16 cellular contexts compared by ENCODE assay signal in the genomic region with DNA sequence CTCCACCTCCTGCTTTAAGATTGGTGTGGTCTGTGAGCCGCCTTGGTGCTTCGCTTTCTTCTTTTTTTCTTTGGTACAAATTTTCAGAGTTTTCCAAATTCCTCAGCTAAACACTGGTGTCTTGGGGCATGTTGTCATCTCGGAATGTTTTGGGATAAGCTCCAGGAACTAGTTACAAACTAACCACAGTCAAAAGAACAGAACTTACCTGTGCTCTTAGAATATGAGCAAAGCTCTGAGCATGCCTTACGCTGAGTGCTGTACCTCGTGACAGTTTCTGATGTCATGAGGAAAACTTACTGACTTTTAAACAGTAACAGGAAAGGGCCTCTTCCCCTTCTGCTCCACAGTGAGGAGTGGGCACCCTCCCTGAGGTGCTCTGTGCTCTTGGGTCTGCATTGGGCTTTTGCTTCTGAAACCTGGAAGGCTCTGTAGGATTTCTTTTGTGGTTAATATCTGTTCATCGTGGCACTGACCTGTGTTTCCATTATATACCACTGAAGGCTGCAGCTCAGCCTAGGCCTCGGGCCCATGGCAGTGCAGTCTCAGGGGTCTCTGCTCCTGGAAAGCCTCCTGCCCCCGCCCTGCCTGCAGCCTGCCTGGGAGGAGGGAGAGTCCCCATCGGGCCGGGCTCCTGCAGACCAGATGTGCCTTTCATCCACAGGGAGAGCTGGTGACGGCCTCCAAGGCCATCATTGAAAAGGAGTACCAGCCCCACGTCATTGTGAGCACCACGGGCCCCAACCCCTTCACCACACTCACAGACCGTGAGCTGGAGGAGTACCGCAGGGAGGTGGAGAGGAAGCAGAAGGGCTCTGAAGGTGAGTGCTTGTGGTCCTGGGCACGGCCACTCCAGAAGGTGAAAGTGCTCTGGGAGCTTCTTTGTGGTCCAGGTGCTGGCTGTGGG. TPM values are rescaled to one million over a fixed set of nuclear protein-coding genes. Genes with fewer than 3 reads are reported as not detected.
DNase-seq lines count a peak whose midpoint lies in the region; ATAC-seq and TF ChIP-seq lines count a peak whose summit lies in the region.
"Had no signal": no experiment of that assay in that cellular context is flagged by ENCODE, and none has a peak within 500 bp of the region (broad histone marks: within the 10 kb centered on the region; RNA-seq: fewer than 3 reads in every experiment).

No MANE protein-coding gene starts in this region.

- intact Hi-C loops in CD4-positive, alpha-beta memory T cell (cut with micrococcal nuclease), result no loop called here
- intact Hi-C loops in natural killer cell (cut with micrococcal nuclease), result no loop called here

- no peak overlapping the region for H3K4me3 ChIP-seq in CD4-positive, alpha-beta memory T cell (ENCODE audit: low read length in 2 of 2)
- H3K4me3 ChIP-seq in foreskin fibroblast (ENCODE audit: low read depth in 1 of 2, low read length in 2 of 2), result no peak overlapping the region
- H3K4me3 ChIP-seq: prostate gland had no signal

- POLR2A ChIA-PET in CD4-positive, alpha-beta memory T cell (lab: Charles Lee; ENCODE audit: partially characterized antibody), result interaction anchor here (0.6 to 1.1 kb wide), 2 partner anchors 10 to 49 kb away, joined by 3 to 4 read pairs; partner anchors contain the start of genes GRK4 and NOP14

- H3K27me3 ChIP-seq in CD4-positive, alpha-beta memory T cell (ENCODE audit: insufficient read depth, low read length), result no peaks in the 10 kb centered on the region

- peaks cover 56 to 76% of the 10 kb centered on the region in 2 donors for H3K36me3 Mint-ChIP-seq in CD4-positive, alpha-beta memory T cell
- peaks cover 15% of the 10 kb centered on the region for H3K36me3 Mint-ChIP-seq in natural killer cell

- CTCF ChIA-PET in CD4-positive, alpha-beta memory T cell (lab: Charles Lee; ENCODE audit: partially characterized antibody), result interaction anchor here (0.9 to 1.5 kb wide), 3 partner anchors 9 to 39 kb away, joined by 3 read pairs; no protein-coding TSS in a partner anchor

- DNase-seq in CD4-positive, alpha-beta memory T cell, result no peak
- peak; percentile 40 to 43 for DNase-seq in activated T-cell treated with anti-CD3 and anti-CD28 coated beads, Interleukin-2, amount 50 U/mL, for 48 hours
- DNase-seq in natural killer cell (no peak), foreskin fibroblast (no peak), NCI-H510A (lab: John Stamatoyannopoulos, UW) (no peak)
- DNase-seq: activated gamma-delta T cell; hippocampal formation; NCI-H69; Right ventricle myocardium superior; stimulated activated CD4-positive, alpha-beta T cell treated with anti-CD3 and anti-CD28 coated beads, Interleukin-2, amount 100 ng/mL, for 24 hours had no signal

- TF ChIP-seq CTCF in natural killer cell (IDR thresholded peaks at IDR 0.05) (no peak), foreskin fibroblast (IDR thresholded peaks at IDR 0.05; ENCODE audit: low read depth, low read length) (no peak)

- H3K9me3 ChIP-seq in CD4-positive, alpha-beta memory T cell (ENCODE audit: control insufficient read depth in 1 of 2, low read length in 2 of 2), result no peaks in the 10 kb centered on the region
- H3K9me3 ChIP-seq: prostate gland had no signal

- peaks cover 17 to 31% (median 22%) of the 10 kb centered on the region in 4 donors for H3K4me1 Mint-ChIP-seq in CD4-positive, alpha-beta memory T cell
- peaks cover 26 to 40% of the 10 kb centered on the region in 2 donors for H3K4me1 Mint-ChIP-seq in natural killer cell

- no peak overlapping the region for H3K27ac ChIP-seq in CD4-positive, alpha-beta memory T cell (ENCODE audit: low read depth, low read length)
- H3K27ac ChIP-seq: C4-2B, prostate gland had no signal

- peaks cover 32% of the 10 kb centered on the region for H3K36me3 ChIP-seq in CD4-positive, alpha-beta memory T cell (ENCODE audit: insufficient read depth, low read length)

- H3K9me3 Mint-ChIP-seq in CD4-positive, alpha-beta memory T cell, result peaks cover 0 to 1% (median 0%) of the 10 kb centered on the region in 8 donors
- no peaks in the 10 kb centered on the region for H3K9me3 Mint-ChIP-seq in natural killer cell
- H3K9me3 Mint-ChIP-seq: stimulated activated naive CD8-positive, alpha-beta T cell treated with anti-CD3 and anti-CD28 coated beads, Interleukin-15, Interleukin-2, amounts not matched to agents 100 ng/mL and 50 ng/mL, for 24 hours had no signal

- ATAC-seq in GM21528 (IDR thresholded peaks at IDR 0.05; ENCODE audit: low FRiP score, unreplicated experiment) (peak; percentile 55), natural killer cell (peak; percentile 44 to 77 (median 70)), HG02852 (IDR thresholded peaks at IDR 0.05; ENCODE audit: unreplicated experiment) (no peak), HG03378 (IDR thresholded peaks at IDR 0.05; ENCODE audit: unreplicated experiment) (no peak)

- H3K27me3 Mint-ChIP-seq in CD4-positive, alpha-beta memory T cell, result no peaks in the 10 kb centered on the region
- no peaks in the 10 kb centered on the region for H3K27me3 Mint-ChIP-seq in natural killer cell (ENCODE audit: low read depth in 2 of 2)
- H3K27me3 Mint-ChIP-seq: stimulated activated naive CD8-positive, alpha-beta T cell treated with anti-CD3 and anti-CD28 coated beads, Interleukin-15, Interleukin-2, amounts not matched to agents 100 ng/mL and 50 ng/mL, for 24 hours had no signal

- H3K4me3 Mint-ChIP-seq in CD4-positive, alpha-beta memory T cell, result no peak overlapping the region
- no peak overlapping the region for H3K4me3 Mint-ChIP-seq in natural killer cell
- H3K4me3 Mint-ChIP-seq: stimulated activated naive CD8-positive, alpha-beta T cell treated with anti-CD3 and anti-CD28 coated beads, Interleukin-15, Interleukin-2, amounts not matched to agents 100 ng/mL and 50 ng/mL, for 24 hours had no signal

- peak overlapping the region in 4 of 7 donors; percentile 27 to 69 (median 52) for H3K27ac Mint-ChIP-seq in CD4-positive, alpha-beta memory T cell
- H3K27ac Mint-ChIP-seq in natural killer cell, result peak overlapping the region; percentile 37 to 76
- H3K27ac Mint-ChIP-seq: stimulated activated naive CD8-positive, alpha-beta T cell treated with anti-CD3 and anti-CD28 coated beads, Interleukin-15, Interleukin-2, amounts not matched to agents 100 ng/mL and 50 ng/mL, for 24 hours had no signal

- no peaks in the 10 kb centered on the region for H3K4me1 ChIP-seq in CD4-positive, alpha-beta memory T cell (ENCODE audit: insufficient read depth, low read length)
- H3K4me1 ChIP-seq: prostate gland had no signal

RNA-seq across cellular contexts. Expression of gene NOP14, which starts 48.7 kb away (rescaled TPM):
- 10 to 100 TPM; 41.3 to 41.4 TPM for total RNA-seq in CD4-positive, alpha-beta memory T cell
- polyA plus RNA-seq in CD4-positive, alpha-beta memory T cell, result 10 to 100 TPM in 1 of 2 donors, 1 to 10 TPM in 1; 2.6 to 35.5 TPM
- 10 to 100 TPM; 20.9 to 25.0 (median 21.1) TPM for total RNA-seq in natural killer cell

RNA-seq across cellular contexts. Expression of gene GRK4, which starts 48.9 kb away (rescaled TPM):
- 1 to 10 TPM; 2.8 to 3.2 TPM for total RNA-seq in CD4-positive, alpha-beta memory T cell
- polyA plus RNA-seq in CD4-positive, alpha-beta memory T cell, result 1 to 10 TPM in 1 of 2 donors, under 1 TPM in 1; 0.55 to 1.9 TPM
- total RNA-seq in natural killer cell, result 1 to 10 TPM; 2.0 to 6.4 (median 5.1) TPM

Comparison
In these comparisons a context has a peak if more than half of its experiments do, and no peak if none do; other contexts are left out.
1. DNase-seq: peak in activated T-cell treated with anti-CD3 and anti-CD28 coated beads, Interleukin-2, amount 50 U/mL, for 48 hours (2 of 2); none in CD4-positive, alpha-beta memory T cell (0 of 5), natural killer cell (single experiment), foreskin fibroblast (0 of 2) and NCI-H510A (single experiment).
2. ATAC-seq: peak in GM21528 (single experiment) and natural killer cell (3 of 3); none in HG02852 (single experiment) and HG03378 (single experiment).